Comparison of ENCODE assay signal across 10 cellular contexts in the genomic region with DNA sequence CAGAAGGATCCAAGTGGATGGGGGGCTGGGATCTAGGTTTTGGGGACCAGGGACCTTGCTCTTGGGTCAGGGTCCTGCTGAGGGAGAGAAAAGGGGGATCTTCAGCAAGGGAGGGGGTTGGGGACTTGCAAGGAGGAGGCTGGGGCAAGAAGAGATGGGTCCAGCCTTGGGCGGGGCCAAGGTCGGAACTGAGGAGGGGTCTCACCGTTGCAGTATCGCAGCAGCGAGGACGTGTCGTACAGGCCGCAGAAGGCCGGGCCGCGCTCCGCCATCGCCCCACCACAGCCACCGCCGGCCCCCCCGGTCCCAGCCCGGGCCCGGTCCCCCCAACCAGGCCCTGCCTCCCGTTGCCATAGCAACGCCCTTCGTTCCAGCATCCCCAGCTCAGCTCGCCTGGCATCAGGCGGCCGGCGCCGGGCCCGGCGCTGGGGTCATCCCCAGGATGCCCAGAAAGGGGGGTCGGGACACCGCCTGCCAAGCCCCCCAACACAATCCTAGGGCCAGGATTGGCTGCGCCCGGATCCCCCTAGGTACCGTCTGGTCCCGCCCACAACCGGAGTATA. TPM values are rescaled to one million over a fixed set of nuclear protein-coding genes. Genes with fewer than 3 reads are reported as not detected.
DNase-seq lines count a peak whose midpoint lies in the region; ATAC-seq and TF ChIP-seq lines count a peak whose summit lies in the region.
"Had no signal": no experiment of that assay in that cellular context is flagged by ENCODE, and none has a peak within 500 bp of the region (broad histone marks: within the 10 kb centered on the region; RNA-seq: fewer than 3 reads in every experiment).

No MANE protein-coding gene starts in this region.

- H3K27ac ChIP-seq in GM23338 (ENCODE audit: low read depth) (no peak overlapping the region), SJSA1 (no peak overlapping the region), esophagus muscularis mucosa (replicated peaks in 1 of 4) (no peak overlapping the region)
- H3K27ac ChIP-seq: right lobe of liver had no signal

- H3K36me3 ChIP-seq in GM23338 (ENCODE audit: insufficient read depth) (no peaks in the 10 kb centered on the region), SJSA1 (no peaks in the 10 kb centered on the region), esophagus muscularis mucosa (no peaks in the 10 kb centered on the region)
- H3K36me3 ChIP-seq: right lobe of liver had no signal

- H3K4me3 ChIP-seq in GM23338 = peak overlapping the region; percentile 90
- H3K4me3 ChIP-seq in SJSA1 = peak overlapping the region; percentile 34
- H3K4me3 ChIP-seq in esophagus muscularis mucosa = peak overlapping the region; percentile 38 to 52 (median 46)
- peak overlapping the region; percentile 61 for H3K4me3 ChIP-seq in retinal pigment epithelial cell (ENCODE audit: low read length)

- H3K4me1 ChIP-seq in GM23338 (ENCODE audit: insufficient read depth) (peaks cover 27% of the 10 kb centered on the region), SJSA1 (replicated peaks) (peaks cover 25% of the 10 kb centered on the region), esophagus muscularis mucosa (peaks cover 23 to 45% (median 45%) of the 10 kb centered on the region in 4 donors)

- H3K4me2 ChIP-seq in GM23338 = peak overlapping the region; percentile 93

- no peaks in the 10 kb centered on the region for H3K9me2 ChIP-seq in GM23338 (ENCODE audit: insufficient read depth)

- H3K4me3 Mint-ChIP-seq in GM23338 = peak overlapping the region; percentile 79

- H3K79me2 ChIP-seq in GM23338 (replicated peaks; ENCODE audit: insufficient read depth) = no peaks in the 10 kb centered on the region

- 21% methylated on average over 15 of the region's 35 CpGs for WGBS in esophagus muscularis mucosa

- peaks cover 36% of the 10 kb centered on the region for H3K4me1 Mint-ChIP-seq in GM23338

- H3K9me3 ChIP-seq in SJSA1 (replicated peaks) = no peaks in the 10 kb centered on the region
- no peaks in the 10 kb centered on the region for H3K9me3 ChIP-seq in esophagus muscularis mucosa
- H3K9me3 ChIP-seq: right lobe of liver had no signal

- H3K9me3 Mint-ChIP-seq in GM23338 = peaks cover 24% of the 10 kb centered on the region; the same call in 2 of the 3 replicates

- no peak for ATAC-seq in GM23338
- ATAC-seq in HG03432 (IDR thresholded peaks at IDR 0.05; ENCODE audit: unreplicated experiment) = no peak
- no peak for ATAC-seq in HG02763 (IDR thresholded peaks at IDR 0.05; ENCODE audit: unreplicated experiment)

- no peak overlapping the region for H3K27ac Mint-ChIP-seq in GM23338

- peaks cover 3% of the 10 kb centered on the region; the same call in 1 of the 3 replicates for H3K36me3 Mint-ChIP-seq in GM23338 (ENCODE audit: low read depth)

- TF ChIP-seq EP300 in esophagus muscularis mucosa (IDR thresholded peaks at IDR 0.05) = no peak

- intact Hi-C loops in esophagus muscularis mucosa (cut with DNase I) = no loop called here

- peaks cover 37% of the 10 kb centered on the region for H3K27me3 Mint-ChIP-seq in GM23338 (ENCODE audit: insufficient read depth, low read depth, poor library complexity)

- peaks cover 29% of the 10 kb centered on the region for H3F3A ChIP-seq in GM23338 (replicated peaks; ENCODE audit: low read depth)

- DNase-seq in GM23338 (ENCODE audit: low spot score) (no peak), SJSA1 (ENCODE audit: low read depth in 1 of 2, low spot score in 2 of 2) (no peak), esophagus muscularis mucosa (ENCODE audit: extremely low spot score) (no peak), retinal pigment epithelial cell (ENCODE audit: low read depth) (no peak), D341Med (ENCODE audit: low spot score) (no peak), GM19240 (ENCODE audit: insufficient read length, low spot score) (no peak)

- H4K20me1 ChIP-seq in GM23338 (replicated peaks; ENCODE audit: insufficient read depth) = no peaks in the 10 kb centered on the region

- H3K27me3 ChIP-seq in GM23338 (ENCODE audit: insufficient read depth) (peaks cover 18% of the 10 kb centered on the region), SJSA1 (replicated peaks) (no peaks in the 10 kb centered on the region), esophagus muscularis mucosa (peaks cover 0 to 53% (median 12%) of the 10 kb centered on the region in 4 donors)

- peak overlapping the region; percentile 66 for H2AFZ ChIP-seq in GM23338

- TF ChIP-seq CTCF in GM23338 (conservative IDR thresholded peaks at IDR 0.05; ENCODE audit: low read depth in 2 of 2) = no peak
- TF ChIP-seq CTCF in esophagus muscularis mucosa (IDR thresholded peaks at IDR 0.05) = no peak
- no peak for TF ChIP-seq CTCF in retinal pigment epithelial cell (conservative IDR thresholded peaks at IDR 0.05; ENCODE audit: low read depth, low read length)

- TF ChIP-seq POLR2A in esophagus muscularis mucosa (IDR thresholded peaks at IDR 0.05; ENCODE audit: low read depth) = no peak

TF ChIP-seq in GM23338, 12 proteins besides CTCF, POLR2A, EP300 and RAD21:
- TF ChIP-seq NANOG (IDR thresholded peaks at IDR 0.05; ENCODE audit: borderline replicate concordance) = no peak
- TF ChIP-seq STAT1 (IDR thresholded peaks at IDR 0.05; ENCODE audit: unreplicated experiment) = no peak
- TF ChIP-seq, protein P1, sequence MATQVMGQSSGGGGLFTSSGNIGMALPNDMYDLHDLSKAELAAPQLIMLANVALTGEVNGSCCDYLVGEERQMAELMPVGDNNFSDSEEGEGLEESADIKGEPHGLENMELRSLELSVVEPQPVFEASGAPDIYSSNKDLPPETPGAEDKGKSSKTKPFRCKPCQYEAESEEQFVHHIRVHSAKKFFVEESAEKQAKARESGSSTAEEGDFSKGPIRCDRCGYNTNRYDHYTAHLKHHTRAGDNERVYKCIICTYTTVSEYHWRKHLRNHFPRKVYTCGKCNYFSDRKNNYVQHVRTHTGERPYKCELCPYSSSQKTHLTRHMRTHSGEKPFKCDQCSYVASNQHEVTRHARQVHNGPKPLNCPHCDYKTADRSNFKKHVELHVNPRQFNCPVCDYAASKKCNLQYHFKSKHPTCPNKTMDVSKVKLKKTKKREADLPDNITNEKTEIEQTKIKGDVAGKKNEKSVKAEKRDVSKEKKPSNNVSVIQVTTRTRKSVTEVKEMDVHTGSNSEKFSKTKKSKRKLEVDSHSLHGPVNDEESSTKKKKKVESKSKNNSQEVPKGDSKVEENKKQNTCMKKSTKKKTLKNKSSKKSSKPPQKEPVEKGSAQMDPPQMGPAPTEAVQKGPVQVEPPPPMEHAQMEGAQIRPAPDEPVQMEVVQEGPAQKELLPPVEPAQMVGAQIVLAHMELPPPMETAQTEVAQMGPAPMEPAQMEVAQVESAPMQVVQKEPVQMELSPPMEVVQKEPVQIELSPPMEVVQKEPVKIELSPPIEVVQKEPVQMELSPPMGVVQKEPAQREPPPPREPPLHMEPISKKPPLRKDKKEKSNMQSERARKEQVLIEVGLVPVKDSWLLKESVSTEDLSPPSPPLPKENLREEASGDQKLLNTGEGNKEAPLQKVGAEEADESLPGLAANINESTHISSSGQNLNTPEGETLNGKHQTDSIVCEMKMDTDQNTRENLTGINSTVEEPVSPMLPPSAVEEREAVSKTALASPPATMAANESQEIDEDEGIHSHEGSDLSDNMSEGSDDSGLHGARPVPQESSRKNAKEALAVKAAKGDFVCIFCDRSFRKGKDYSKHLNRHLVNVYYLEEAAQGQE (IDR thresholded peaks at IDR 0.05; ENCODE audit: unreplicated experiment) = no peak
- TF ChIP-seq, protein P2, sequence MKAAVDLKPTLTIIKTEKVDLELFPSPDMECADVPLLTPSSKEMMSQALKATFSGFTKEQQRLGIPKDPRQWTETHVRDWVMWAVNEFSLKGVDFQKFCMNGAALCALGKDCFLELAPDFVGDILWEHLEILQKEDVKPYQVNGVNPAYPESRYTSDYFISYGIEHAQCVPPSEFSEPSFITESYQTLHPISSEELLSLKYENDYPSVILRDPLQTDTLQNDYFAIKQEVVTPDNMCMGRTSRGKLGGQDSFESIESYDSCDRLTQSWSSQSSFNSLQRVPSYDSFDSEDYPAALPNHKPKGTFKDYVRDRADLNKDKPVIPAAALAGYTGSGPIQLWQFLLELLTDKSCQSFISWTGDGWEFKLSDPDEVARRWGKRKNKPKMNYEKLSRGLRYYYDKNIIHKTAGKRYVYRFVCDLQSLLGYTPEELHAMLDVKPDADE (IDR thresholded peaks at IDR 0.05) = no peak
- no peak for TF ChIP-seq ZNF331 (CRISPR knock-in tag; IDR thresholded peaks at IDR 0.05; ENCODE audit: low read depth)
- TF ChIP-seq POLR2AphosphoS5 (IDR thresholded peaks at IDR 0.05; ENCODE audit: low read depth) = no peak
- no peak for TF ChIP-seq CREB1 (CRISPR knock-in tag; IDR thresholded peaks at IDR 0.05; ENCODE audit: low read depth)
- TF ChIP-seq ZNF114 (CRISPR knock-in tag; IDR thresholded peaks at IDR 0.05) = no peak

RNA-seq across cellular contexts. Expression of gene EML2, which starts 6.0 kb away (rescaled TPM):
- 28.9 and 33.9 TPM in 2 replicates for total RNA-seq in GM23338 (2014; rRNA removed; shearing (Covaris generic))
- polyA plus RNA-seq in GM23338 (2016; fragmentation: Nextera tagmentation; extraction: Ambion mirVana) = 7.1 and 8.0 TPM in 2 replicates
- 33.6 and 45.4 TPM in 2 replicates for total RNA-seq in SJSA1 (2014; rRNA removed; shearing (Covaris generic))
- 10 to 100 TPM; 12.0 to 28.4 (median 18.3) TPM for total RNA-seq in esophagus muscularis mucosa

RNA-seq across cellular contexts. Expression of gene GIPR, which starts 22.9 kb away (rescaled TPM):
- 0.19 and 0.42 TPM in 2 replicates for total RNA-seq in GM23338 (2014; rRNA removed; shearing (Covaris generic))
- 1.2 and 1.4 TPM in 2 replicates for polyA plus RNA-seq in GM23338 (2016; fragmentation: Nextera tagmentation; extraction: Ambion mirVana)
- 0.72 and 2.1 TPM in 2 replicates for total RNA-seq in SJSA1 (2014; rRNA removed; shearing (Covaris generic))
- not detected for total RNA-seq in esophagus muscularis mucosa

RNA-seq across cellular contexts. Expression of gene GPR4, which starts 43.1 kb away (rescaled TPM):
- 0.14 and 0.35 TPM in 2 replicates for total RNA-seq in GM23338 (2014; rRNA removed; shearing (Covaris generic))
- polyA plus RNA-seq in GM23338 (2016; fragmentation: Nextera tagmentation; extraction: Ambion mirVana) = 0.06 and 0.59 TPM in 2 replicates
- not detected in 2 replicates for total RNA-seq in SJSA1 (2014; rRNA removed; shearing (Covaris generic))
- total RNA-seq in esophagus muscularis mucosa = 1 to 10 TPM in 3 of 4 donors, under 1 TPM in 1; 0.42 to 6.6 (median 4.8) TPM
- total RNA-seq: bronchial epithelial cell had no signal

RNA-seq across cellular contexts. Expression of gene SNRPD2, which starts 46.6 kb away (rescaled TPM):
- total RNA-seq in GM23338 (2014; rRNA removed; shearing (Covaris generic)) = 169 and 226 TPM in 2 replicates
- 1,375 and 1,400 TPM in 2 replicates for polyA plus RNA-seq in GM23338 (2016; fragmentation: Nextera tagmentation; extraction: Ambion mirVana)
- total RNA-seq in SJSA1 (2014; rRNA removed; shearing (Covaris generic)) = 331 and 402 TPM in 2 replicates
- total RNA-seq in esophagus muscularis mucosa = 100 to 1,000 TPM; 107 to 167 (median 139) TPM

RNA-seq across cellular contexts. Expression of gene QPCTL, which starts 47.3 kb away (rescaled TPM):
- 23.0 and 26.2 TPM in 2 replicates for total RNA-seq in GM23338 (2014; rRNA removed; shearing (Covaris generic))
- polyA plus RNA-seq in GM23338 (2016; fragmentation: Nextera tagmentation; extraction: Ambion mirVana) = 8.6 and 10.6 TPM in 2 replicates
- 11.6 and 14.6 TPM in 2 replicates for total RNA-seq in SJSA1 (2014; rRNA removed; shearing (Covaris generic))
- total RNA-seq in esophagus muscularis mucosa = 1 to 10 TPM; 4.6 to 6.8 (median 6.0) TPM

Comparison
In these comparisons a context has a peak if more than half of its experiments do, and no peak if none do; other contexts are left out.
1. H3K4me3 ChIP-seq: peak in every context shown above with its lines; median percentile 90 in GM23338; 61 in retinal pigment epithelial cell; 46 in esophagus muscularis mucosa; 34 in SJSA1.